ENCODE assay signal across 9 cellular contexts in the genomic region with DNA sequence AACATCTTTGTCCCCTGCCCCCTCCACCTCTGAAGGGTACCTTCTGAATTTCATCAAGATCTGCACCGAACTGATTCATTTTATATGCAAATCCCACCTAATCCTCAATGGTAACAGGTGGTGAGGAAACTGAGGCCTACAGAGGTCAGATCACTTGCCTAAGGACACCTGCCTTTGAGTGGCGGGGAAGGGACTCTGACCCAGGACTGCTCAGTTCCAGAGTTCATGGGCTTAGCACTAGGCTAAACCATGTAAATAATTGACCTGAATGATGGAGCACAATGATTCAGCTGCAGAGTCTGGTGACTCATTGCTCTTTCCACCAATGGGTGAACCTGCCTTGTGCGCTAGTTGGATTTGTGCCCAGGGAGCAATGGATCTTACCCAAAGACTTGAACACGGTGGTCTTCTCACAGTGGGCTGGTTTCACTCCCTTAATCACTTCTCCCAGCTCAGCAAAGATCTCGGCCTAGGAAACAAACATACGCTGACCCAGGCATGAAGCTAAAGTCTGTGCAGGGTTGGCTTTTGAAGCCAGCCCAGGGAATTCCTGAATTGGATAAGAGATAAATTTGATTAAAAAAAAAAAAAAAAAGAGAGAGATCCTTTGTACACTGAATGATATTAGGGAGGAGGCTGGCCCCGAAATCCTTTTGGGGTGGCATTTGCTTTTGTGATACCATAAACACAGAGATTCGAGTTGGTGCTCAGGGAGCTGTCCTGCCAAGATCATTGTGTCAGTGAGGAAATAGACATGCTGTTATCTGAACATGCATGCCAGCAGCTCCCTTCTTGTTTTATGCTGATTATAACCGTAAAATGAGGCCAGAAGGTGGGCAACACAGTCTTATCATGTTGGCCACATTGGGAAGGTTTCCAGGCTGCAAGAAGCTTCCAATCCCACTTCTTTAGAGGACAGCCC. TPM values are rescaled to one million over a fixed set of nuclear protein-coding genes. Genes with fewer than 3 reads are reported as not detected.
DNase-seq lines count a peak whose midpoint lies in the region; ATAC-seq and TF ChIP-seq lines count a peak whose summit lies in the region.
"Had no signal": no experiment of that assay in that cellular context is flagged by ENCODE, and none has a peak within 500 bp of the region (broad histone marks: within the 10 kb centered on the region; RNA-seq: fewer than 3 reads in every experiment).

No MANE protein-coding gene starts in this region.

- H3K36me3 ChIP-seq in psoas muscle (ENCODE audit: insufficient read depth in 1 of 2, low read depth in 1 of 2) (no peaks in the 10 kb centered on the region), smooth muscle cell (ENCODE audit: low read depth) (no peaks in the 10 kb centered on the region)

- no peaks in the 10 kb centered on the region for H4K20me1 ChIP-seq in smooth muscle cell (ENCODE audit: low read depth)

- H3K4me2 ChIP-seq in smooth muscle cell = no peak overlapping the region

- no peaks in the 10 kb centered on the region for H3F3A ChIP-seq in smooth muscle cell (ENCODE audit: low read depth)

- no peaks in the 10 kb centered on the region for H3K79me2 ChIP-seq in smooth muscle cell (ENCODE audit: low read depth)

- peak; percentile 70 for ATAC-seq in esophagus mucosa
- peak in 2 of 4 donors; percentile 34 to 38 for ATAC-seq in psoas muscle
- no peak for ATAC-seq in GM21360 (IDR thresholded peaks at IDR 0.05; ENCODE audit: unreplicated experiment)
- ATAC-seq in activated naive CD4-positive, alpha-beta T cell treated with anti-CD3 and anti-CD28 coated beads, Interleukin-2, amount 50 U/mL, for 72 hours = no peak
- no peak for ATAC-seq in HG02885 (IDR thresholded peaks at IDR 0.05; ENCODE audit: poor library complexity, unreplicated experiment)

- 72 to 86% (median 85%) methylated on average over 9 of the region's 9 CpGs for WGBS in psoas muscle, 3 donors
- 85% methylated on average over 9 of the region's 9 CpGs for WGBS in smooth muscle cell (ENCODE audit: low lambda C conversion rate)

- DNase-seq in GM04504 (ENCODE audit: low read depth) (peak; percentile 31), NCI-H226 (peak; percentile 63), psoas muscle (peak in 1 of 2 donors; percentile 18), smooth muscle cell (lab: John Stamatoyannopoulos, UW; ENCODE audit: unreplicated experiment) (no peak)
- DNase-seq in activated naive CD4-positive, alpha-beta T cell treated with anti-CD3 and anti-CD28 coated beads, Interleukin-2, amount 50 U/mL, for 72 hours (ENCODE audit: low spot score in 2 of 2) = no peak

- H3K9me3 ChIP-seq in psoas muscle (no peaks in the 10 kb centered on the region), smooth muscle cell (replicated peaks; ENCODE audit: low read depth) (no peaks in the 10 kb centered on the region)

- H3K27me3 ChIP-seq in psoas muscle (ENCODE audit: insufficient read depth in 3 of 3, low read length in 2 of 3) = peaks cover 0 to 2% (median 0%) of the 10 kb centered on the region in 3 donors
- no peaks in the 10 kb centered on the region for H3K27me3 ChIP-seq in smooth muscle cell (ENCODE audit: low read depth)

- H3K4me1 ChIP-seq in psoas muscle (peaks cover 12% of the 10 kb centered on the region), smooth muscle cell (ENCODE audit: low read depth) (no peaks in the 10 kb centered on the region)

- H3K27ac Mint-ChIP-seq in activated naive CD4-positive, alpha-beta T cell treated with anti-CD3 and anti-CD28 coated beads, Interleukin-2, amount 50 U/mL, for 72 hours = no peak overlapping the region

- TF ChIP-seq CTCF in psoas muscle (IDR thresholded peaks at IDR 0.05) = no peak
- TF ChIP-seq CTCF in smooth muscle cell (IDR thresholded peaks at IDR 0.05; ENCODE audit: borderline replicate concordance, insufficient read depth, poor library complexity, severe bottlenecking) = no peak

- H3K4me3 ChIP-seq in psoas muscle (no peak overlapping the region), smooth muscle cell (no peak overlapping the region)

- intact Hi-C loops in psoas muscle (cut with DNase I) = no loop called here

- H3K9ac ChIP-seq in smooth muscle cell (ENCODE audit: low read depth) = no peak overlapping the region

- H3K36me3 Mint-ChIP-seq in activated naive CD4-positive, alpha-beta T cell treated with anti-CD3 and anti-CD28 coated beads, Interleukin-2, amount 50 U/mL, for 72 hours = no peaks in the 10 kb centered on the region

- H2AFZ ChIP-seq in smooth muscle cell (ENCODE audit: low read depth) = no peak overlapping the region

- H3K9me3 Mint-ChIP-seq in activated naive CD4-positive, alpha-beta T cell treated with anti-CD3 and anti-CD28 coated beads, Interleukin-2, amount 50 U/mL, for 72 hours = no peaks in the 10 kb centered on the region

- H3K27ac ChIP-seq in psoas muscle = peak overlapping the region; percentile 23
- H3K27ac ChIP-seq in smooth muscle cell (ENCODE audit: low read depth) = no peak overlapping the region

RNA-seq across cellular contexts. Expression of a gene that starts 17.0 kb away (rescaled TPM):
- 5.1 TPM for total RNA-seq in esophagus mucosa
- 10 to 100 TPM in 1 of 4 donors, 1 to 10 TPM in 2, under 1 TPM in 1; 0.25 to 33.4 (median 3.9) TPM for total RNA-seq in psoas muscle
- 1 to 10 TPM in 2 of 3 donors, under 1 TPM in 1; 0.39 to 6.8 (median 1.0) TPM for polyA plus RNA-seq in psoas muscle
- 0.31 TPM in 1 of 2 replicates, not detected in the other for total RNA-seq in smooth muscle cell
- polyA plus RNA-seq in smooth muscle cell = not detected in 2 replicates
- total RNA-seq in activated naive CD4-positive, alpha-beta T cell treated with anti-CD3 and anti-CD28 coated beads, Interleukin-2, amount 50 U/mL, for 72 hours = not detected
- total RNA-seq: T-helper 2 cell treated with Interferon-gamma antibody and Interleukin-4, amounts not matched to agents 100 ng/mL and 5 ng/mL, for 36 hours had no signal

RNA-seq across cellular contexts. Expression of a gene that starts 27.6 kb away (rescaled TPM):
- total RNA-seq in esophagus mucosa (not detected), psoas muscle (not detected), smooth muscle cell (not detected in 2 replicates)
- polyA plus RNA-seq in psoas muscle (under 1 TPM in 1 of 3 donors, not detected in 2; 0.01 TPM), smooth muscle cell (not detected in 2 replicates)
- total RNA-seq in activated naive CD4-positive, alpha-beta T cell treated with anti-CD3 and anti-CD28 coated beads, Interleukin-2, amount 50 U/mL, for 72 hours = not detected
- total RNA-seq: T-helper 2 cell treated with Interferon-gamma antibody and Interleukin-4, amounts not matched to agents 100 ng/mL and 5 ng/mL, for 36 hours had no signal

RNA-seq across cellular contexts. Expression of a gene that starts 49.8 kb away (rescaled TPM):
- total RNA-seq in esophagus mucosa (not detected), psoas muscle (not detected), smooth muscle cell (not detected in 2 replicates)
- polyA plus RNA-seq in psoas muscle (not detected), smooth muscle cell (not detected in 2 replicates)
- not detected for total RNA-seq in activated naive CD4-positive, alpha-beta T cell treated with anti-CD3 and anti-CD28 coated beads, Interleukin-2, amount 50 U/mL, for 72 hours
- total RNA-seq: T-helper 2 cell treated with Interferon-gamma antibody and Interleukin-4, amounts not matched to agents 100 ng/mL and 5 ng/mL, for 36 hours had no signal

Comparison
In these comparisons a context has a peak if more than half of its experiments do, and no peak if none do; other contexts are left out.
1. DNase-seq: peak in GM04504 (single experiment) and NCI-H226 (single experiment); none in smooth muscle cell (single experiment) and activated naive CD4-positive, alpha-beta T cell treated with anti-CD3 and anti-CD28 coated beads, Interleukin-2, amount 50 U/mL, for 72 hours (0 of 2).